Comparison of ENCODE assay signal across 8 cellular contexts in genomic region chr4:145097331-145097820, GRCh38. TPM values are rescaled to one million over a fixed set of nuclear protein-coding genes. Genes with fewer than 3 reads are reported as not detected.
DNase-seq lines count a peak whose midpoint lies in the region; ATAC-seq and TF ChIP-seq lines count a peak whose summit lies in the region.

No MANE protein-coding gene starts in this region.

- CTCF ChIA-PET in CD4-positive, alpha-beta memory T cell (lab: Charles Lee; ENCODE audit: partially characterized antibody): interaction anchor here (1.3 to 2.2 kb wide), 3 partner anchors 82 to 521 kb away, joined by 4 to 10 read pairs (median 6); partner anchors contain the start of genes MMAA and OTUD4

- H3K27me3 Mint-ChIP-seq in CD4-positive, alpha-beta memory T cell: no peaks in the 10 kb centered on the region

- no peak for ATAC-seq in GM19455 (IDR thresholded peaks at IDR 0.05; ENCODE audit: unreplicated experiment)

- peak overlapping the region; percentile 95 for H3K9ac ChIP-seq in SK-N-MC (ENCODE audit: insufficient read length)

- H3K4me3 Mint-ChIP-seq in CD4-positive, alpha-beta memory T cell: peak overlapping the region; percentile 91 to 98 (median 97)

- H3K9me3 Mint-ChIP-seq in CD4-positive, alpha-beta memory T cell: peaks cover 0 to 6% (median 1%) of the 10 kb centered on the region in 8 donors

- H3K27ac Mint-ChIP-seq in CD4-positive, alpha-beta memory T cell: peak overlapping the region; percentile 97 to 99 (median 99)

- POLR2A ChIA-PET in CD4-positive, alpha-beta memory T cell (lab: Charles Lee; ENCODE audit: partially characterized antibody): interaction anchor here (0.9 to 3.0 kb wide), 12 partner anchors 14 to 1538 kb away, joined by 3 to 51 read pairs (median 5); partner anchors contain the start of genes MMAA and OTUD4

- no peaks in the 10 kb centered on the region for H3K9me3 ChIP-seq in CD4-positive, alpha-beta memory T cell (ENCODE audit: control insufficient read depth in 1 of 2, low read length in 2 of 2)
- peaks cover 7% of the 10 kb centered on the region for H3K9me3 ChIP-seq in SK-N-MC (ENCODE audit: low read depth, low read length)

- intact Hi-C loops in CD4-positive, alpha-beta memory T cell (cut with micrococcal nuclease): loop anchor here (10.0 kb wide), 1 partner anchor 1077 kb away; the partner anchor contains the start of gene LSM6

- peaks cover 22 to 47% (median 41%) of the 10 kb centered on the region in 4 donors for H3K4me1 Mint-ChIP-seq in CD4-positive, alpha-beta memory T cell

- peak overlapping the region; percentile 83 for H3K27ac ChIP-seq in CD4-positive, alpha-beta memory T cell (ENCODE audit: low read depth, low read length)
- H3K27ac ChIP-seq in SK-N-MC: peak overlapping the region; percentile 63; the same call in 1 of the 2 replicates

- peaks cover 46% of the 10 kb centered on the region for H3K4me1 ChIP-seq in CD4-positive, alpha-beta memory T cell (ENCODE audit: insufficient read depth, low read length)

- no peak for TF ChIP-seq CTCF in fibroblast of mammary gland (conservative IDR thresholded peaks at IDR 0.05; ENCODE audit: control insufficient read depth, insufficient read depth, low read depth, low read length)

- no peak for DNase-seq in CD4-positive, alpha-beta memory T cell
- DNase-seq in H7 (no peak), SK-N-MC (ENCODE audit: low read depth, low spot score) (no peak), fibroblast of mammary gland (ENCODE audit: low read depth) (no peak), skeletal muscle cell (ENCODE audit: low read depth) (no peak), RPMI8226 (no peak), hypothalamus (lab: John Stamatoyannopoulos, UW) (no peak)

- peaks cover 31 to 50% of the 10 kb centered on the region in 2 donors for H3K36me3 Mint-ChIP-seq in CD4-positive, alpha-beta memory T cell

- peaks cover 17% of the 10 kb centered on the region for H3K36me3 ChIP-seq in CD4-positive, alpha-beta memory T cell (ENCODE audit: insufficient read depth, low read length)
- peaks cover 4% of the 10 kb centered on the region for H3K36me3 ChIP-seq in H7 (replicated peaks; ENCODE audit: control insufficient read depth, insufficient read depth, low read length)
- H3K36me3 ChIP-seq in SK-N-MC (ENCODE audit: insufficient read depth, low read length): peaks cover 62% of the 10 kb centered on the region

- H3K27me3 ChIP-seq in CD4-positive, alpha-beta memory T cell (ENCODE audit: insufficient read depth, low read length): no peaks in the 10 kb centered on the region
- H3K27me3 ChIP-seq in H7 (ENCODE audit: control insufficient read depth, insufficient read depth, low read length): no peaks in the 10 kb centered on the region

- H3K4me3 ChIP-seq in CD4-positive, alpha-beta memory T cell (ENCODE audit: low read length in 2 of 2): peak overlapping the region; percentile 82 to 96
- peak overlapping the region; percentile 91 for H3K4me3 ChIP-seq in H7 (ENCODE audit: insufficient read depth, low read depth, low read length)
- H3K4me3 ChIP-seq in SK-N-MC: peak overlapping the region; percentile 84
- peak overlapping the region; percentile 92 for H3K4me3 ChIP-seq in fibroblast of mammary gland (ENCODE audit: control insufficient read depth, low read depth, low read length)
- peak overlapping the region; percentile 93 for H3K4me3 ChIP-seq in skeletal muscle cell (ENCODE audit: low read depth, low read length)

RNA-seq across cellular contexts. Expression of gene ANAPC10, which starts 0.6 kb away (rescaled TPM):
- total RNA-seq in CD4-positive, alpha-beta memory T cell: 10 to 100 TPM; 14.8 to 15.7 TPM
- 10 to 100 TPM; 35.4 to 40.1 TPM for polyA plus RNA-seq in CD4-positive, alpha-beta memory T cell
- total RNA-seq in H7 (2014; rRNA removed; shearing (Covaris generic)): 22.9 and 31.4 TPM in 2 replicates

RNA-seq across cellular contexts. Expression of gene ABCE1, which starts 0.7 kb away (rescaled TPM):
- total RNA-seq in CD4-positive, alpha-beta memory T cell: 10 to 100 TPM; 67.9 to 71.4 TPM
- 10 to 100 TPM; 63.8 to 69.1 TPM for polyA plus RNA-seq in CD4-positive, alpha-beta memory T cell
- 146 and 165 TPM in 2 replicates for total RNA-seq in H7 (2014; rRNA removed; shearing (Covaris generic))
